In the genomic region with DNA sequence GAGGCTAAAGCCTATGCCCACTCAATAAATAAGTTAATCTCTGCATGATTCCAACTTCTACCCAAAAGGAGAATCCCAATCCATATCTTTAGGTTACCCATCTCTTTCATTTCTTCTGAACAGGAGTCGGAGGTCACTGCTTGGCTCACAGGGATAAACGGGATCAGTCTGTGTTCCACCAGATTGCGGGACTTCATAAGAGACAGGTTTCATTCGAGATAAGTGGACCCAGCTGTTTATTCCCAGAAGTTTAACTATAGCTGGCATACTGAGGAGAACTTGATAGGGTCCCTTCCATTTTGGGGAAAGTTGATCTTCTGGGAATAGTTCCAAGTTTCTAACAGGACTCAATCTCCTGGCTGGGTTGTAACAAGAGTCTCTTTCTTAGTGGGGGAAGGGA, we compare ENCODE assay signal across 31 cellular contexts.
"Had no signal": no experiment of that assay in that cellular context is flagged by ENCODE, and none has a peak within 500 bp of the region (broad histone marks: within the 10 kb centered on the region; RNA-seq: fewer than 3 reads in every experiment).

No MANE protein-coding gene starts in this region.

- ATAC-seq: effector memory CD8-positive, alpha-beta T cell; heart left ventricle; left colon; stimulated activated memory B cell treated with anti-CD40 and anti-IgM and Interleukin-4, amounts not matched to agents 10 μg/mL and 1 μg/mL and 100 μg/mL, for 72 hours; stimulated activated naive CD8-positive, alpha-beta T cell treated with anti-CD3 and anti-CD28 coated beads, Interleukin-15, amount 100 ng/mL, for 72 hours had no signal

- H3K27me3 ChIP-seq: ascending aorta, brain microvascular endothelial cell, dorsolateral prefrontal cortex, heart left ventricle, ovary, uterus had no signal

- H3K4me1 ChIP-seq: prostate gland, uterus had no signal

- H3K27ac ChIP-seq: ascending aorta, brain microvascular endothelial cell, coronary artery, dorsolateral prefrontal cortex, heart left ventricle, ovary, prostate gland, uterus, VCaP had no signal

- H3K4me1 Mint-ChIP-seq: stimulated activated memory B cell treated with anti-CD40 and anti-IgM and Interleukin-4, amounts not matched to agents 10 μg/mL and 1 μg/mL and 100 μg/mL, for 72 hours had no signal

- H3K27me3 Mint-ChIP-seq: activated CD4-positive, alpha-beta memory T cell treated with anti-CD3 and anti-CD28 coated beads for 36 hours; activated naive CD8-positive, alpha-beta T cell treated with anti-CD3 and anti-CD28 coated beads for 36 hours; activated T-cell treated with anti-CD3 and anti-CD28 coated beads, Interleukin-2, amount 50 U/mL, for 24 hours; effector memory CD8-positive, alpha-beta T cell; stimulated activated memory B cell treated with anti-CD40 and anti-IgM and Interleukin-4, amounts not matched to agents 10 μg/mL and 1 μg/mL and 100 μg/mL, for 72 hours; stimulated activated naive CD8-positive, alpha-beta T cell treated with anti-CD3 and anti-CD28 coated beads, Interleukin-15, amount 100 ng/mL, for 72 hours; type B pancreatic cell had no signal

- H3K4me3 Mint-ChIP-seq: activated CD4-positive, alpha-beta memory T cell treated with anti-CD3 and anti-CD28 coated beads for 36 hours; activated naive CD8-positive, alpha-beta T cell treated with anti-CD3 and anti-CD28 coated beads for 36 hours; activated T-cell treated with anti-CD3 and anti-CD28 coated beads, Interleukin-2, amount 50 U/mL, for 24 hours; effector memory CD8-positive, alpha-beta T cell; immature natural killer cell; nephron progenitor cell; stimulated activated memory B cell treated with anti-CD40 and anti-IgM and Interleukin-4, amounts not matched to agents 10 μg/mL and 1 μg/mL and 100 μg/mL, for 72 hours; stimulated activated naive CD8-positive, alpha-beta T cell treated with anti-CD3 and anti-CD28 coated beads, Interleukin-15, amount 100 ng/mL, for 72 hours; type B pancreatic cell had no signal

- DNase-seq: activated CD4-positive, alpha-beta memory T cell treated with anti-CD3 and anti-CD28 coated beads for 36 hours; activated CD4-positive, alpha-beta T cell treated with anti-CD3 and anti-CD28 coated beads for 48 hours; activated CD8-positive, alpha-beta memory T cell treated with anti-CD3 and anti-CD28 coated beads, Interleukin-2, amount 50 U/mL, for 4 hours; activated naive CD4-positive, alpha-beta T cell treated with Interleukin-2 at 50 U/mL for 16 hours; activated naive CD8-positive, alpha-beta T cell treated with anti-CD3 and anti-CD28 coated beads for 36 hours; activated T-cell treated with anti-CD3 and anti-CD28 coated beads, Interleukin-2, amount 50 U/mL, for 24 hours; brain microvascular endothelial cell; dorsolateral prefrontal cortex; effector memory CD8-positive, alpha-beta T cell; erythroblast; heart left ventricle; hypothalamus; immature natural killer cell; kidney; left colon; mammary epithelial cell; nephron progenitor cell; ovary; stimulated activated CD4-positive, alpha-beta T cell treated with anti-CD3 and anti-CD28 coated beads, Interleukin-1b, Interleukin-23, amount 100 ng/mL, for 48 hours; stimulated activated CD4-positive, alpha-beta T cell treated with anti-CD3 and anti-CD28 coated beads, Interleukin-4, amount 100 ng/mL, for 4 hours; stimulated activated CD8-positive, alpha-beta memory T cell treated with anti-CD3 and anti-CD28 coated beads, Interleukin-4, amount 100 ng/mL, for 48 hours; stimulated activated naive CD8-positive, alpha-beta T cell treated with anti-CD3 and anti-CD28 coated beads, Interleukin-15, amount 100 ng/mL, for 72 hours; substantia nigra; uterus had no signal

- H3K4me2 ChIP-seq: smooth muscle cell had no signal

- H3K36me3 ChIP-seq: ascending aorta, brain microvascular endothelial cell, ovary, prostate gland, uterus had no signal

- H3K27ac Mint-ChIP-seq: activated CD4-positive, alpha-beta memory T cell treated with anti-CD3 and anti-CD28 coated beads for 36 hours; activated naive CD8-positive, alpha-beta T cell treated with anti-CD3 and anti-CD28 coated beads for 36 hours; effector memory CD8-positive, alpha-beta T cell; nephron progenitor cell; stimulated activated memory B cell treated with anti-CD40 and anti-IgM and Interleukin-4, amounts not matched to agents 10 μg/mL and 1 μg/mL and 100 μg/mL, for 72 hours; stimulated activated naive CD8-positive, alpha-beta T cell treated with anti-CD3 and anti-CD28 coated beads, Interleukin-15, amount 100 ng/mL, for 72 hours; type B pancreatic cell had no signal

- H3K4me3 ChIP-seq: ascending aorta, coronary artery, dorsolateral prefrontal cortex, heart left ventricle, ovary, prostate gland, smooth muscle cell, uterus had no signal

- H3K9me3 ChIP-seq: prostate gland had no signal
